In genomic region chr15:43225201-43225949, GRCh38 we compare ENCODE assay signal across 8 cellular contexts. TPM values are rescaled to one million over a fixed set of nuclear protein-coding genes. Genes with fewer than 3 reads are reported as not detected.
DNase-seq lines count a peak whose midpoint lies in the region; ATAC-seq lines count a peak whose summit lies in the region.

No MANE protein-coding gene starts in this region.

- no peak overlapping the region for H2BK12ac ChIP-seq in trophoblast cell (ENCODE audit: low read length)

- no peak overlapping the region for H4K91ac ChIP-seq in trophoblast cell (ENCODE audit: low read depth, low read length)

- H2AFZ ChIP-seq in trophoblast cell (ENCODE audit: insufficient read depth, low read length, poor library complexity), result no peak overlapping the region

- H3K36me3 ChIP-seq in trophoblast cell (ENCODE audit: control insufficient read depth in 1 of 2, insufficient read depth in 2 of 2, low read length in 2 of 2), result no peaks in the 10 kb centered on the region

- no peak overlapping the region for H3K23ac ChIP-seq in trophoblast cell (ENCODE audit: low read length)

- intact Hi-C loops in activated naive CD4-positive, alpha-beta T cell treated with anti-CD3 and anti-CD28 coated beads for 36 hours (cut with micrococcal nuclease), result loop anchor here (1.0 kb wide), 2 partner anchors 43 to 60 kb away; no protein-coding TSS in a partner anchor

- peaks cover 3% of the 10 kb centered on the region for H3K27me3 Mint-ChIP-seq in activated naive CD4-positive, alpha-beta T cell treated with anti-CD3 and anti-CD28 coated beads for 36 hours (ENCODE audit: low read depth)

- no peak overlapping the region for H2BK5ac ChIP-seq in trophoblast cell (ENCODE audit: low read depth, low read length, poor library complexity)

- CTCF ChIA-PET in activated naive CD4-positive, alpha-beta T cell treated with anti-CD3 and anti-CD28 coated beads for 36 hours (lab: Charles Lee), result interaction anchor here (0.6 to 3.0 kb wide), 48 partner anchors 8 to 444 kb away, joined by 3 to 167 read pairs (median 4); partner anchors contain the start of genes CCNDBP1, TGM5, TUBGCP4 and ZSCAN29

- H4K8ac ChIP-seq in trophoblast cell (ENCODE audit: low read depth, low read length), result no peak overlapping the region

- no peak overlapping the region for H3K14ac ChIP-seq in trophoblast cell (ENCODE audit: low read length)

- H3K79me1 ChIP-seq in trophoblast cell (ENCODE audit: low read length), result no peaks in the 10 kb centered on the region

- no peaks in the 10 kb centered on the region for H3K4me1 ChIP-seq in trophoblast cell (ENCODE audit: control insufficient read depth in 1 of 2, insufficient read depth in 2 of 2, low read length in 2 of 2)

- no peaks in the 10 kb centered on the region for H3K9me3 ChIP-seq in trophoblast cell (ENCODE audit: insufficient read depth, low read depth, low read length)

- ATAC-seq in GM19324 (IDR thresholded peaks at IDR 0.05; ENCODE audit: low FRiP score, unreplicated experiment) (no peak), GM19455 (IDR thresholded peaks at IDR 0.05; ENCODE audit: unreplicated experiment) (no peak)

- no peak overlapping the region for H3K4me2 ChIP-seq in trophoblast cell (ENCODE audit: low read length)

- no peak overlapping the region for H3K18ac ChIP-seq in trophoblast cell (ENCODE audit: low read length)

- H3K4me1 Mint-ChIP-seq in activated naive CD4-positive, alpha-beta T cell treated with anti-CD3 and anti-CD28 coated beads for 36 hours (ENCODE audit: low read depth), result peaks cover 5% of the 10 kb centered on the region

- H3K4me3 ChIP-seq in trophoblast cell (ENCODE audit: low read depth, low read length), result no peak overlapping the region

- H3K9me3 Mint-ChIP-seq in activated naive CD4-positive, alpha-beta T cell treated with anti-CD3 and anti-CD28 coated beads for 36 hours, result no peaks in the 10 kb centered on the region

- no peak overlapping the region for H3K9ac ChIP-seq in trophoblast cell (ENCODE audit: low read length)

- H2BK120ac ChIP-seq in trophoblast cell (ENCODE audit: insufficient read depth, low read length, poor library complexity), result no peak overlapping the region

- H4K12ac ChIP-seq in trophoblast cell (ENCODE audit: low read depth, low read length), result no peak overlapping the region

- no peak overlapping the region for H3K4ac ChIP-seq in trophoblast cell (ENCODE audit: low read depth, low read length)

- H3K27me3 ChIP-seq in trophoblast cell (ENCODE audit: insufficient read depth, low read length), result no peaks in the 10 kb centered on the region

- no peak overlapping the region for H3K27ac ChIP-seq in trophoblast cell (ENCODE audit: low read depth, low read length)

- WGBS in trophoblast cell (ENCODE audit: extremely low coverage, insufficient coverage, insufficient read length), result no CpG with 5 or more reads among the region's 16 CpGs

- H3K36me3 Mint-ChIP-seq in activated naive CD4-positive, alpha-beta T cell treated with anti-CD3 and anti-CD28 coated beads for 36 hours (ENCODE audit: low read depth), result no peaks in the 10 kb centered on the region

- DNase-seq in DMS79 treated with DMSO at 0.1 percent for 48 hours (lab: John Stamatoyannopoulos, UW) (peak; percentile 40), HS-27A (ENCODE audit: low read depth) (peak; percentile 33), OCI-M1 (lab: John Stamatoyannopoulos, UW) (peak; percentile 79), glomerular visceral epithelial cell (ENCODE audit: extremely low spot score) (peak; percentile 74), trophoblast cell (peak; percentile 57 to 89)
- DNase-seq in activated naive CD4-positive, alpha-beta T cell treated with anti-CD3 and anti-CD28 coated beads for 36 hours, result peak; percentile 63

- H3K27ac Mint-ChIP-seq in activated naive CD4-positive, alpha-beta T cell treated with anti-CD3 and anti-CD28 coated beads for 36 hours, result no peak overlapping the region

- H2AK5ac ChIP-seq in trophoblast cell (ENCODE audit: low read length), result no peak overlapping the region

- H3K4me3 Mint-ChIP-seq in activated naive CD4-positive, alpha-beta T cell treated with anti-CD3 and anti-CD28 coated beads for 36 hours, result no peak overlapping the region

- H3K79me2 ChIP-seq in trophoblast cell (ENCODE audit: control insufficient read depth, insufficient read depth, low read length, poor library complexity), result no peaks in the 10 kb centered on the region

RNA-seq across cellular contexts. Expression of gene EPB42, which starts 4.6 kb away (rescaled TPM):
- total RNA-seq in activated naive CD4-positive, alpha-beta T cell treated with anti-CD3 and anti-CD28 coated beads for 36 hours, result not detected
- polyA plus RNA-seq in trophoblast cell (2013), result not detected in 2 replicates

RNA-seq across cellular contexts. Expression of gene CCNDBP1, which starts 40.2 kb away (rescaled TPM):
- 10 to 100 TPM; 54.6 to 62.1 TPM for total RNA-seq in activated naive CD4-positive, alpha-beta T cell treated with anti-CD3 and anti-CD28 coated beads for 36 hours
- polyA plus RNA-seq in trophoblast cell (2013), result 56.8 and 61.3 TPM in 2 replicates

RNA-seq across cellular contexts. Expression of gene TGM5, which starts 41.4 kb away (rescaled TPM):
- total RNA-seq in activated naive CD4-positive, alpha-beta T cell treated with anti-CD3 and anti-CD28 coated beads for 36 hours, result not detected
- 0.10 and 0.11 TPM in 2 replicates for polyA plus RNA-seq in trophoblast cell (2013)
